In the genomic region with DNA sequence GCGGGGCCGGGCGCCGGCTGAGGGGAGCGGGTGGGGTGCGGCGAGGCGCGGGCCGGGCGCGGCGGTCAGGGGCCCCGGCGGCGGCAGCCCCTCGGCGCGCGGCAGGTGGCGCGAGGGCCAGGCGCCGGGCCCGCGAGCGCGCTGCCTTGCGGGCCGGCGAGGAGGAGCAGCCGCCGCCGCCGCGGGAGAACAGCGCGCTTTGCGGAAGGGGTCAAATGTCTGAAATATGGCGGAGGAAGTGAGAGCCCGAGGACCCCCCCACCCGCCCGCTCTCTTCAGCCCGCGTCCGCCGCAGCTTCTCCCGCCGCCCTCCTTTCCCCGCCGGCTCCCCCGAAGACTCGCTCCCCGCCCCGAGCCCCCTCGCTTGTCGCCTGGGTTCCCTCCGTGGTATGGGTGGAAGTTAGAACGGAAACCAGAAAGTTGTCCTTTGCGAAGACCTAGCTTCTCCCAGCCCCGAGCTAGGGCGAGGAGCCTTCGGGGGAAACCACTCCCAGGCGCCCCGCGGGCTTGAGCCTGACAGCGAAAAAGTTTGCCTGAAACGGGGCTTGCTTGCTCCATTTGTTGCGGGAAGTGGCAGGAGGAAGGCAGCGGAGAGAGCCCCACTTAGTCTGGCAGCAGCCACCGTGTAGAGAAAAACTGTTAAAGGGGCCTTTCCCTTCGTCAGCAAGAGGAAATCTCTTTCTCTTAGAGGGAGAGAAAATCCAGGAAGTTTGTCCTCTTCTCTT, we compare ENCODE assay signal across 8 cellular contexts. TPM values are rescaled to one million over a fixed set of nuclear protein-coding genes. Genes with fewer than 3 reads are reported as not detected.
A peak's percentile ranks its signal among the peaks of the same experiment; 100 is the strongest.
DNase-seq lines count a peak whose midpoint lies in the region; ATAC-seq lines count a peak whose summit lies in the region.

No MANE protein-coding gene starts in this region.

- H3K4me1 Mint-ChIP-seq in activated CD4-positive, alpha-beta T cell treated with anti-CD3 and anti-CD28 coated beads, Interleukin-2, amount 10 ng/mL, durations not matched to agents 7 days and 5 days, result peaks cover 47% of the 10 kb centered on the region
- H3K4me1 Mint-ChIP-seq in dendritic cell treated with granulocyte-macrophage colony-stimulating factor and Interleukin-4, amounts not matched to agents 40 ng/mL and 50 ng/mL, for 4 days (ENCODE audit: low read depth), result peaks cover 54% of the 10 kb centered on the region

- peak; percentile 50 for DNase-seq in DMS153 treated with DMSO at 0.1 percent for 48 hours (lab: John Stamatoyannopoulos, UW; ENCODE audit: unreplicated experiment)
- no peak for DNase-seq in DMS153 (lab: John Stamatoyannopoulos, UW)
- peak; percentile 44 for DNase-seq in NCI-H2029 treated with DMSO at 0.1 percent for 48 hours (lab: John Stamatoyannopoulos, UW)
- peak; percentile 58 for DNase-seq in activated CD4-positive, alpha-beta T cell treated with anti-CD3 and anti-CD28 coated beads, Interleukin-2, amount 10 ng/mL, durations not matched to agents 7 days and 5 days
- peak; percentile 82 for DNase-seq in left kidney (ENCODE audit: low read depth, low spot score)
- peak; percentile 46 to 52 for DNase-seq in stimulated activated CD4-positive, alpha-beta T cell treated with anti-CD3 and anti-CD28 coated beads, Interleukin-2, amount 100 ng/mL, for 24 hours

- H3K27me3 Mint-ChIP-seq in activated CD4-positive, alpha-beta T cell treated with anti-CD3 and anti-CD28 coated beads, Interleukin-2, amount 10 ng/mL, durations not matched to agents 7 days and 5 days, result no peaks in the 10 kb centered on the region
- no peaks in the 10 kb centered on the region for H3K27me3 Mint-ChIP-seq in dendritic cell treated with granulocyte-macrophage colony-stimulating factor and Interleukin-4, amounts not matched to agents 40 ng/mL and 50 ng/mL, for 4 days

- POLR2A ChIA-PET in activated CD4-positive, alpha-beta T cell treated with anti-CD3 and anti-CD28 coated beads, Interleukin-2, amount 10 ng/mL, durations not matched to agents 7 days and 5 days (lab: Charles Lee), result interaction anchor here (1.0 kb wide), 1 partner anchor 129 kb away, joined by 4 read pairs; no protein-coding TSS in a partner anchor

- no peaks in the 10 kb centered on the region for H3K9me3 Mint-ChIP-seq in activated CD4-positive, alpha-beta T cell treated with anti-CD3 and anti-CD28 coated beads, Interleukin-2, amount 10 ng/mL, durations not matched to agents 7 days and 5 days
- H3K9me3 Mint-ChIP-seq in dendritic cell treated with granulocyte-macrophage colony-stimulating factor and Interleukin-4, amounts not matched to agents 40 ng/mL and 50 ng/mL, for 4 days, result no peaks in the 10 kb centered on the region

- peaks cover 46% of the 10 kb centered on the region for H3K36me3 Mint-ChIP-seq in activated CD4-positive, alpha-beta T cell treated with anti-CD3 and anti-CD28 coated beads, Interleukin-2, amount 10 ng/mL, durations not matched to agents 7 days and 5 days (ENCODE audit: low read depth)
- H3K36me3 Mint-ChIP-seq in dendritic cell treated with granulocyte-macrophage colony-stimulating factor and Interleukin-4, amounts not matched to agents 40 ng/mL and 50 ng/mL, for 4 days (ENCODE audit: low read depth), result peaks cover 46% of the 10 kb centered on the region

- CTCF ChIA-PET in activated CD4-positive, alpha-beta T cell treated with anti-CD3 and anti-CD28 coated beads, Interleukin-2, amount 10 ng/mL, durations not matched to agents 7 days and 5 days (lab: Charles Lee), result interaction anchor here (1.3 to 1.9 kb wide), 3 partner anchors 16 to 236 kb away, joined by 3 to 4 read pairs (median 3); no protein-coding TSS in a partner anchor

- peak overlapping the region; percentile 93 for H3K4me3 Mint-ChIP-seq in activated CD4-positive, alpha-beta T cell treated with anti-CD3 and anti-CD28 coated beads, Interleukin-2, amount 10 ng/mL, durations not matched to agents 7 days and 5 days
- peak overlapping the region; percentile 94 for H3K4me3 Mint-ChIP-seq in dendritic cell treated with granulocyte-macrophage colony-stimulating factor and Interleukin-4, amounts not matched to agents 40 ng/mL and 50 ng/mL, for 4 days

- peak; percentile 19 for ATAC-seq in HG02610 (IDR thresholded peaks at IDR 0.05; ENCODE audit: unreplicated experiment)

- H3K27ac Mint-ChIP-seq in activated CD4-positive, alpha-beta T cell treated with anti-CD3 and anti-CD28 coated beads, Interleukin-2, amount 10 ng/mL, durations not matched to agents 7 days and 5 days, result peak overlapping the region; percentile 97
- peak overlapping the region; percentile 95 for H3K27ac Mint-ChIP-seq in dendritic cell treated with granulocyte-macrophage colony-stimulating factor and Interleukin-4, amounts not matched to agents 40 ng/mL and 50 ng/mL, for 4 days

- intact Hi-C loops in dendritic cell treated with granulocyte-macrophage colony-stimulating factor and Interleukin-4, amounts not matched to agents 40 ng/mL and 50 ng/mL, for 4 days (cut with micrococcal nuclease), result loop anchor here (2.0 to 5.0 kb wide), 2 partner anchors 254 to 278 kb away; partner anchors contain the start of gene MDM1

RNA-seq across cellular contexts. Expression of gene RAP1B, which starts 0.6 kb away (rescaled TPM):
- 100 to 1,000 TPM; 223 to 284 TPM for total RNA-seq in activated CD4-positive, alpha-beta T cell treated with anti-CD3 and anti-CD28 coated beads, Interleukin-2, amount 10 ng/mL, durations not matched to agents 7 days and 5 days
